8 cellular contexts compared by ENCODE assay signal in genomic region chr12:54053625-54054441, GRCh38. TPM values are rescaled to one million over a fixed set of nuclear protein-coding genes. Genes with fewer than 3 reads are reported as not detected.
A peak's percentile ranks its signal among the peaks of the same experiment; 100 is the strongest.
DNase-seq lines count a peak whose midpoint lies in the region; ATAC-seq and TF ChIP-seq lines count a peak whose summit lies in the region.

Gene HOXC4, plus strand, starts transcription at chr12:54053835. Its CDS starts 88 bp downstream, at chr12:54053923.

- in situ Hi-C loops in KBM-7 (cut with MboI; ENCODE audit: low pct_unique_long_range_greater_than_20kb, low sequenced_read_pairs) = no loop called here

- peak; percentile 64 for ATAC-seq in GM21723 (IDR thresholded peaks at IDR 0.05; ENCODE audit: unreplicated experiment)

- H3K27me3 Mint-ChIP-seq in neural progenitor cell (ENCODE audit: insufficient read depth, low read depth) = peaks cover 92% of the 10 kb centered on the region

- WGBS in esophagus, 2 donors = 2% methylated on average over 43 to 45 of the region's 45 CpGs

- no peaks in the 10 kb centered on the region for H3K27me3 ChIP-seq in esophagus (ENCODE audit: control insufficient read depth in 1 of 2, insufficient read depth in 2 of 2, low read length in 2 of 2)
- peaks cover 100% of the 10 kb centered on the region for H3K27me3 ChIP-seq in neural progenitor cell

- H3K9me3 ChIP-seq in esophagus (ENCODE audit: control insufficient read depth in 2 of 2, insufficient read depth in 1 of 2, low read depth in 1 of 2, low read length in 1 of 2) (no peaks in the 10 kb centered on the region), neural progenitor cell (ENCODE audit: low read depth) (no peaks in the 10 kb centered on the region)

- peak within 1 kb of the TSS; percentile 57 for H3K4me3 Mint-ChIP-seq in neural progenitor cell

- H3K27ac ChIP-seq in esophagus (ENCODE audit: low read depth in 2 of 2, low read length in 1 of 2) (peak within 1 kb of the TSS; percentile 73 to 91), neural progenitor cell (no peak within 1 kb of the TSS)

- H3K4me1 ChIP-seq in esophagus (ENCODE audit: control insufficient read depth in 2 of 2, insufficient read depth in 2 of 2, low read length in 1 of 2) = peaks cover 0 to 11% of the 10 kb centered on the region in 2 donors
- peaks cover 7% of the 10 kb centered on the region for H3K4me1 ChIP-seq in neural progenitor cell

- H3K27ac Mint-ChIP-seq in neural progenitor cell = no peak within 1 kb of the TSS

- DNase-seq in ELR (ENCODE audit: low read depth) = peak; percentile 22
- peak; percentile 65 for DNase-seq in NOMO-1 treated with dmso at 0.1 percent for 144 hours (lab: John Stamatoyannopoulos, UW; ENCODE audit: unreplicated experiment)
- no peak for DNase-seq in neural progenitor cell (ENCODE audit: low spot score)
- no peak for DNase-seq in KBM-7
- no peak for DNase-seq in NCI-H2107 treated with DMSO at 0.1 percent for 48 hours (lab: John Stamatoyannopoulos, UW; ENCODE audit: unreplicated experiment)
- DNase-seq in cerebellar nuclear complex (lab: John Stamatoyannopoulos, UW) = no peak

- no peaks in the 10 kb centered on the region for H3K36me3 Mint-ChIP-seq in neural progenitor cell

- H3K79me2 ChIP-seq in neural progenitor cell (ENCODE audit: low read depth) = no peaks in the 10 kb centered on the region

- H2AFZ ChIP-seq in neural progenitor cell (replicated peaks) = no peak within 1 kb of the TSS

- peaks cover 7% of the 10 kb centered on the region for H3K9me3 Mint-ChIP-seq in neural progenitor cell

- no peaks in the 10 kb centered on the region for H3K4me1 Mint-ChIP-seq in neural progenitor cell

- peaks cover 73% of the 10 kb centered on the region for H4K20me1 ChIP-seq in neural progenitor cell (ENCODE audit: low read depth)

- peak within 1 kb of the TSS; percentile 53 for H3K4me2 ChIP-seq in neural progenitor cell

- TF ChIP-seq CTCF in neural progenitor cell (IDR thresholded peaks at IDR 0.05) = no peak

- peak within 1 kb of the TSS; percentile 61 to 91 for H3K4me3 ChIP-seq in esophagus (ENCODE audit: low read depth in 1 of 2, low read length in 2 of 2)
- peak within 1 kb of the TSS; percentile 25 for H3K4me3 ChIP-seq in neural progenitor cell

- H3K36me3 ChIP-seq in esophagus (ENCODE audit: control insufficient read depth in 2 of 2, insufficient read depth in 2 of 2, low read length in 1 of 2) (no peaks in the 10 kb centered on the region), neural progenitor cell (no peaks in the 10 kb centered on the region)

- H3K9ac ChIP-seq in neural progenitor cell = no peak within 1 kb of the TSS

- H3F3A ChIP-seq in neural progenitor cell (ENCODE audit: low read depth) = no peaks in the 10 kb centered on the region

RNA-seq across cellular contexts. Expression of gene HOXC4, which starts in this region (rescaled TPM):
- polyA plus RNA-seq in esophagus = 1 to 10 TPM; 3.3 to 3.7 TPM
- total RNA-seq in neural progenitor cell (ENCODE audit: low replicate concordance) = not detected in 2 replicates

Comparison
In these comparisons a context has a peak if more than half of its experiments do, and no peak if none do; other contexts are left out.
1. DNase-seq: peak in ELR (single experiment) and NOMO-1 treated with dmso at 0.1 percent for 144 hours (single experiment); none in neural progenitor cell (single experiment), KBM-7 (single experiment), NCI-H2107 treated with DMSO at 0.1 percent for 48 hours (single experiment) and cerebellar nuclear complex (0 of 2).